Comparison of ENCODE assay signal across 15 cellular contexts in the genomic region with DNA sequence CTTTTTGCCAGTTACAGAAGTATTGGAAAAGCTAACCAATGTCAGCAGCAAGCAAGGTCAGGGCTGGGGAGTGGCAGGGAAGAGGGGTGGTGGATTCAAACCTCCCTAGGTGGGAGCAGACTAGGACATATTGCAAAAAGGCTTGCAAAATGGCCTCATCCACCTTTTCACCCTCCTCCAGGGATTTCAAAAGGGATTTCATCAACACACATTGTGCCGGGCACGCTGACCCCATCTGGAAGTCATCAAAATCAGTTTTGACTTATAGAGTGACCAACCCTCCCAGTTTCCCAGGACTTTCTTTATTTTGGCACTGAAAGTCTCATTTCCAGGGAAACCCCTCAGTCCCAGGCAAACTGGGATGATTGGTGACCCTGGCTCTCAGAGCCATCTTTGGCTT.
DNase-seq lines count a peak whose midpoint lies in the region; ATAC-seq and TF ChIP-seq lines count a peak whose summit lies in the region.
"Had no signal": no experiment of that assay in that cellular context is flagged by ENCODE, and none has a peak within 500 bp of the region (broad histone marks: within the 10 kb centered on the region; RNA-seq: fewer than 3 reads in every experiment).

No MANE protein-coding gene starts in this region.

- H3K4me3 Mint-ChIP-seq in nephron = no peak overlapping the region

- DNase-seq in NCI-H82 treated with DMSO at 0.1 percent for 48 hours (lab: John Stamatoyannopoulos, UW; ENCODE audit: unreplicated experiment) (peak; percentile 39), fibroblast of gingiva (ENCODE audit: low read depth) (peak; percentile 81), pons (ENCODE audit: low spot score) (no peak), transverse colon (no peak), Right ventricle myocardium inferior (ENCODE audit: missing footprints) (no peak), HEK293T (ENCODE audit: extremely low spot score) (no peak)
- DNase-seq: C1 segment of cervical spinal cord; NCI-H2227 treated with DMSO at 0.1 percent for 48 hours; NCI-H526; NK-92 treated with Interleukin-12 subunit alpha and Interleukin-12 subunit beta, amount 100 ng/mL, for 24 hours had no signal

- no peak for TF ChIP-seq EP300 in transverse colon (IDR thresholded peaks at IDR 0.05; ENCODE audit: low read depth)

- no peaks in the 10 kb centered on the region for H3K36me3 ChIP-seq in transverse colon

- no peaks in the 10 kb centered on the region for H3K4me1 ChIP-seq in transverse colon

- peaks cover 7% of the 10 kb centered on the region for H3K27me3 Mint-ChIP-seq in nephron (ENCODE audit: low read depth)

- no peaks in the 10 kb centered on the region for H3K36me3 Mint-ChIP-seq in nephron (ENCODE audit: low read depth)

- H3K27ac Mint-ChIP-seq in nephron = peak overlapping the region; percentile 23 to 85 (median 81)

- H3K9me3 Mint-ChIP-seq in nephron = peaks cover 7% of the 10 kb centered on the region

- no peak for TF ChIP-seq CTCF in nephron (IDR thresholded peaks at IDR 0.05; ENCODE audit: unreplicated experiment in 3 of 3)
- TF ChIP-seq CTCF in transverse colon (IDR thresholded peaks at IDR 0.05) = no peak

- TF ChIP-seq POLR2A in transverse colon (IDR thresholded peaks at IDR 0.05) = no peak

- 0 to 68% methylated on average over 1 to 2 of the region's 2 CpGs for WGBS in transverse colon (ENCODE audit: low coverage in 1 of 2), 2 donors

- POLR2A ChIA-PET in HEK293T (lab: Yijun Ruan, JAX) = no interaction called here

- intact Hi-C loops in transverse colon (cut with DNase I; ENCODE audit: low total_unique reads) = no loop called here
- intact Hi-C loops in Right ventricle myocardium inferior (cut with DNase I) = no loop called here

- H3K4me3 ChIP-seq in transverse colon = no peak overlapping the region
- H3K4me3 ChIP-seq: GM12878, K562, SK-N-MC had no signal

- in situ Hi-C loops in transverse colon (cut with MboI; ENCODE audit: low pct_ligation_motif_present in 1 of 4, low pct_unique_long_range_greater_than_20kb in 1 of 4, low sequenced_read_pairs in 3 of 4) = no loop called here

- H3K27me3 ChIP-seq in transverse colon = peaks cover 3% of the 10 kb centered on the region

- H3K4me1 Mint-ChIP-seq in nephron = peaks cover 32% of the 10 kb centered on the region

- no peaks in the 10 kb centered on the region for H3K9me3 ChIP-seq in transverse colon

- H3K27ac ChIP-seq in transverse colon = no peak overlapping the region
- H3K27ac ChIP-seq: SK-N-MC had no signal

- CTCF ChIA-PET in HEK293T (lab: Yijun Ruan, JAX) = no interaction called here

- no peak for ATAC-seq in Right ventricle myocardium inferior
- ATAC-seq: HCT116, K562 had no signal

TF ChIP-seq in HEK293T, 16 proteins besides CTCF, POLR2A, EP300 and RAD21:
- TF ChIP-seq HDGF (IDR thresholded peaks at IDR 0.05; ENCODE audit: borderline replicate concordance) = no peak
- no peak for TF ChIP-seq CTBP1 (IDR thresholded peaks at IDR 0.05; ENCODE audit: borderline replicate concordance)
- TF ChIP-seq L3MBTL2 (conservative IDR thresholded peaks at IDR 0.05) = no peak
- no peak for TF ChIP-seq BHLHE40 (IDR thresholded peaks at IDR 0.05; ENCODE audit: borderline replicate concordance)
- no peak for TF ChIP-seq FOXM1 (IDR thresholded peaks at IDR 0.05; ENCODE audit: borderline replicate concordance)
- TF ChIP-seq SUZ12 (IDR thresholded peaks at IDR 0.05) = no peak
- no peak for TF ChIP-seq NFRKB (IDR thresholded peaks at IDR 0.05)
- no peak for TF ChIP-seq ARNT (IDR thresholded peaks at IDR 0.05)
- no peak for TF ChIP-seq FOXK2 (IDR thresholded peaks at IDR 0.05)
- no peak for TF ChIP-seq TARDBP (IDR thresholded peaks at IDR 0.05)

Comparison
In these comparisons a context has a peak if more than half of its experiments do, and no peak if none do; other contexts are left out.
1. DNase-seq: peak in NCI-H82 treated with DMSO at 0.1 percent for 48 hours (single experiment) and fibroblast of gingiva (single experiment); none in pons (single experiment), transverse colon (single experiment), Right ventricle myocardium inferior (single experiment) and HEK293T (single experiment).